Comparison of ENCODE assay signal across 15 cellular contexts in the genomic region with DNA sequence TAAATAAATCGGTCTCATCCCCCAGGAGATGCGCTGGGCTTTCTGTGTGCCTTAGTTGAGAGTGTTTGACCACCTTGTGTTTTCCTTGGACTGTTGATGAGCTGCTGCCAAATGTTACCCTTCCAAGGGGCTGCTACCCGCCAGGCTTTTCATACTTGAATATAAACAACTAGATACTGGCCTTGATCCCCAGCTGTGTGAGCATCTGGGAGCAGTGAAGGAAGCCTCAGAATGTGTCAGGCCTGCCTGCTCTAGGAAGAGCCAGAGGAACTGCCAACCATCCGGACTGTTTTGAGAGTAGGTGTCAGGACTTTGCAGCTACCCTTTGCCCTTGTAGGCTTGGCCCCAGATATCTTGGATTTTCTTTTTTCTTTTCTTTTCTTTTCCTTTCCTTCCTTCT. TPM values are rescaled to one million over a fixed set of nuclear protein-coding genes. Genes with fewer than 3 reads are reported as not detected.
"Had no signal": no experiment of that assay in that cellular context is flagged by ENCODE, and none has a peak within 500 bp of the region (broad histone marks: within the 10 kb centered on the region; RNA-seq: fewer than 3 reads in every experiment).

No MANE protein-coding gene starts in this region.

- H3K36me3 Mint-ChIP-seq: naive thymus-derived CD8-positive, alpha-beta T cell had no signal

- DNase-seq: activated CD4-positive, alpha-beta T cell treated with anti-CD3 and anti-CD28 coated beads, Interleukin-2, amount 50 U/mL, for 48 hours; activated effector memory CD4-positive, alpha-beta T cell treated with Interleukin-2 at 50 U/mL for 16 hours; activated naive CD4-positive, alpha-beta T cell treated with anti-CD3 and anti-CD28 coated beads, Interleukin-2, amount 50 U/mL, for 16 hours; activated T-cell treated with anti-CD3 and anti-CD28 coated beads, Interleukin-2, amount 50 U/mL, for 24 hours; left colon; mucosa of descending colon; naive thymus-derived CD8-positive, alpha-beta T cell; stimulated activated CD4-positive, alpha-beta T cell treated with anti-CD3 and anti-CD28 coated beads, Interleukin-4, amount 100 ng/mL, for 4 hours; stimulated activated naive CD8-positive, alpha-beta T cell treated with anti-CD3 and anti-CD28 coated beads, Interleukin-15, Interleukin-2, amounts not matched to agents 100 U/mL and 50 U/mL, for 24 hours had no signal

- H3K4me3 Mint-ChIP-seq: activated T-cell treated with anti-CD3 and anti-CD28 coated beads, Interleukin-2, amount 50 U/mL, for 24 hours; naive thymus-derived CD8-positive, alpha-beta T cell; T-helper 2 cell treated with Interferon-gamma antibody and Interleukin-4, amounts not matched to agents 5 μg/mL and 100 μg/mL, for 36 hours had no signal

- H3K27me3 Mint-ChIP-seq: activated T-cell treated with anti-CD3 and anti-CD28 coated beads, Interleukin-2, amount 50 U/mL, for 24 hours had no signal

- H3K36me3 ChIP-seq: neutrophil, suprapubic skin had no signal

- H3K27ac ChIP-seq: neutrophil, skin epidermis, suprapubic skin had no signal

- H3K4me3 ChIP-seq: lung, mucosa of descending colon, skin epidermis, suprapubic skin had no signal

- ATAC-seq: left colon; mucosa of descending colon; naive thymus-derived CD8-positive, alpha-beta T cell; stimulated activated naive CD8-positive, alpha-beta T cell treated with anti-CD3 and anti-CD28 coated beads, Interleukin-15, Interleukin-2, amounts not matched to agents 100 U/mL and 50 U/mL, for 24 hours had no signal

- H3K27me3 ChIP-seq: neutrophil, suprapubic skin had no signal

- H3K27ac Mint-ChIP-seq: activated T-cell treated with anti-CD3 and anti-CD28 coated beads, Interleukin-2, amount 50 U/mL, for 24 hours; naive thymus-derived CD8-positive, alpha-beta T cell; T-helper 2 cell treated with Interferon-gamma antibody and Interleukin-4, amounts not matched to agents 5 μg/mL and 100 μg/mL, for 36 hours had no signal

- H3K9me3 Mint-ChIP-seq: activated T-cell treated with anti-CD3 and anti-CD28 coated beads, Interleukin-2, amount 50 U/mL, for 24 hours; naive thymus-derived CD8-positive, alpha-beta T cell; T-helper 2 cell treated with Interferon-gamma antibody and Interleukin-4, amounts not matched to agents 5 μg/mL and 100 μg/mL, for 36 hours had no signal

- H3K9me3 ChIP-seq: mucosa of descending colon, neutrophil, suprapubic skin had no signal

RNA-seq across cellular contexts. Expression of a gene that starts 57.8 kb away (rescaled TPM):
- total RNA-seq: astrocyte; naive thymus-derived CD8-positive, alpha-beta T cell had no signal
- polyA plus RNA-seq: naive thymus-derived CD8-positive, alpha-beta T cell had no signal
